In genomic region chr2:110333114-110333513, GRCh38 we compare ENCODE assay signal across 7 cellular contexts.
DNase-seq lines count a peak whose midpoint lies in the region; ATAC-seq, FAIRE-seq and TF ChIP-seq lines count a peak whose summit lies in the region.
"Not testable (repeated sequence)": the region's sequence is repeated elsewhere in the genome, so short reads cannot be mapped to it uniquely, and the experiment has no call there.

No MANE protein-coding gene starts in this region.

- H3K27ac ChIP-seq in K562 (ENCODE audit: extremely low read depth, low read depth, low read length); H1 (ENCODE audit: low read depth, low read length); keratinocyte (ENCODE audit: control insufficient read depth, insufficient read depth, low read length): not testable (repeated sequence)

- TF ChIP-seq EP300 in K562 (IDR thresholded peaks at IDR 0.05; ENCODE audit: low read length); H1 (IDR thresholded peaks at IDR 0.05; ENCODE audit: borderline replicate concordance in 1 of 2, low read depth in 2 of 2, low read length in 2 of 2): not testable (repeated sequence)

- H2AFZ ChIP-seq in K562 (ENCODE audit: low read depth, low read length); H1 (ENCODE audit: low read length); keratinocyte (ENCODE audit: control insufficient read depth, low read length): not testable (repeated sequence)

- H2BK5ac ChIP-seq in H1 (ENCODE audit: low read depth, low read length) = not testable (repeated sequence)

- H3K36me3 Mint-ChIP-seq in type B pancreatic cell = not testable (repeated sequence)

- not testable (repeated sequence) for TF ChIP-seq CTCF in K562 (IDR thresholded peaks at IDR 0.05 in 2 of 3, conservative IDR thresholded peaks at IDR 0.05 in 1 of 3; ENCODE audit: insufficient read depth in 2 of 3, low read depth in 1 of 3, low read length in 3 of 3); bronchial epithelial cell (IDR thresholded peaks at IDR 0.05; ENCODE audit: insufficient read depth, low read length, severe bottlenecking); H1 (IDR thresholded peaks at IDR 0.05; ENCODE audit: control extremely low read depth in 1 of 3, insufficient read depth in 1 of 3, low read depth in 1 of 3, low read length in 3 of 3); keratinocyte (optimal IDR thresholded peaks at IDR 0.05 in 1 of 3, IDR thresholded peaks at IDR 0.05 in 1 of 3, conservative IDR thresholded peaks at IDR 0.05 in 1 of 3; ENCODE audit: extremely low read depth in 1 of 3, insufficient read depth in 2 of 3, low read length in 3 of 3); type B pancreatic cell (conservative IDR thresholded peaks at IDR 0.05)

- H3K27me3 ChIP-seq in K562 (ENCODE audit: control insufficient read depth in 2 of 2, insufficient read depth in 2 of 2, low read length in 2 of 2); bronchial epithelial cell (ENCODE audit: control insufficient read depth, insufficient read depth, low read length); H1 (replicated peaks in 1 of 4; ENCODE audit: control insufficient read depth in 3 of 4, extremely low read depth in 1 of 4, insufficient read depth in 3 of 4, low read length in 3 of 4); keratinocyte (ENCODE audit: control insufficient read depth, extremely low read depth, insufficient read depth, low read length): not testable (repeated sequence)

- H3K9me1 ChIP-seq in K562 (ENCODE audit: control insufficient read depth, insufficient read depth, low read length); keratinocyte (ENCODE audit: control insufficient read depth, extremely low read depth, insufficient read depth, low read length): not testable (repeated sequence)

- not testable (repeated sequence) for H4K5ac ChIP-seq in H1 (ENCODE audit: insufficient read length, low read depth, low read length)

- not testable (repeated sequence) for H3K27ac Mint-ChIP-seq in type B pancreatic cell

- not testable (repeated sequence) for H3K23ac ChIP-seq in H1 (ENCODE audit: insufficient read length)

- H3K56ac ChIP-seq in H1 (replicated peaks; ENCODE audit: insufficient read length, low read depth, low read length) = not testable (repeated sequence)

- ATAC-seq in K562 = not testable (repeated sequence)

- dilution Hi-C loops in keratinocyte (cut with MboI; ENCODE audit: extremely low pct_ligation_motif_present, low sequenced_read_pairs) = not testable (repeated sequence)

- H3K23me2 ChIP-seq in H1 (ENCODE audit: low read depth, low read length) = not testable (repeated sequence)

- H3K27me3 Mint-ChIP-seq in type B pancreatic cell = not testable (repeated sequence)

- not testable (repeated sequence) for H3K4me3 Mint-ChIP-seq in type B pancreatic cell

- H3K18ac ChIP-seq in H1 (ENCODE audit: extremely low read depth, low read length) = not testable (repeated sequence)

- H3K36me3 ChIP-seq in K562 (ENCODE audit: control insufficient read depth, insufficient read depth, low read length); bronchial epithelial cell (ENCODE audit: control insufficient read depth, insufficient read depth, low read length); H1 (ENCODE audit: control insufficient read depth in 2 of 4, insufficient read depth in 4 of 4, low read length in 3 of 4); keratinocyte (ENCODE audit: control insufficient read depth in 2 of 2, extremely low read depth in 1 of 2, insufficient read depth in 2 of 2, low read length in 2 of 2): not testable (repeated sequence)

- not testable (repeated sequence) for H2BK120ac ChIP-seq in H1 (replicated peaks; ENCODE audit: low read depth, low read length)

- H3K9me3 Mint-ChIP-seq in type B pancreatic cell = not testable (repeated sequence)

- H3K9ac ChIP-seq in K562 (ENCODE audit: insufficient read depth in 1 of 2, low read depth in 2 of 2, low read length in 2 of 2); H1 (replicated peaks in 1 of 4; ENCODE audit: extremely low read depth in 1 of 4, low read depth in 3 of 4, low read length in 3 of 4); keratinocyte (ENCODE audit: control insufficient read depth, extremely low read depth, insufficient read depth, low read length): not testable (repeated sequence)

- in situ Hi-C loops in K562 (cut with MboI) = not testable (repeated sequence)

- CTCF ChIA-PET in K562 (lab: Yijun Ruan, JAX; ENCODE audit: low intra/inter-chr PET ratio); H1 (lab: Charles Lee; ENCODE audit: partially characterized antibody): not testable (repeated sequence)

- not testable (repeated sequence) for H3K4me2 ChIP-seq in K562 (ENCODE audit: insufficient read depth, low read length); H1 (ENCODE audit: insufficient read depth in 1 of 2, low read depth in 2 of 2, low read length in 2 of 2); keratinocyte (ENCODE audit: control insufficient read depth, extremely low read depth, insufficient read depth, low read depth, low read length)

- H3K79me1 ChIP-seq in H1 (ENCODE audit: low read depth, low read length) = not testable (repeated sequence)

- not testable (repeated sequence) for H3K79me2 ChIP-seq in K562 (ENCODE audit: control insufficient read depth, insufficient read depth, low read length); H1 (ENCODE audit: control insufficient read depth in 1 of 2, insufficient read depth in 2 of 2, low read length in 2 of 2); keratinocyte (ENCODE audit: control insufficient read depth, insufficient read depth, low read length)

- POLR2A ChIA-PET in K562 (lab: Yijun Ruan, JAX); H1 (lab: Charles Lee; ENCODE audit: partially characterized antibody): not testable (repeated sequence)

- not testable (repeated sequence) for H2BK15ac ChIP-seq in H1 (ENCODE audit: low read length)

- peak; percentile 57 for FAIRE-seq in K562 (lab: Jason Lieb, UNC)
- FAIRE-seq in bronchial epithelial cell (lab: Jason Lieb, UNC) = peak; percentile 72
- peak; percentile 62 for FAIRE-seq in H1 (lab: Jason Lieb, UNC)
- FAIRE-seq in keratinocyte (lab: Jason Lieb, UNC) = peak; percentile 85
- peak; percentile 20 for FAIRE-seq in urothelium cell line (lab: Jason Lieb, UNC)

- H3K4ac ChIP-seq in H1 (replicated peaks; ENCODE audit: insufficient read length, low read depth, low read length) = not testable (repeated sequence)

- not testable (repeated sequence) for TF ChIP-seq POLR2A in K562 (conservative IDR thresholded peaks at IDR 0.05); H1 (IDR thresholded peaks at IDR 0.05; ENCODE audit: control extremely low read depth in 1 of 2, low read depth in 2 of 2, low read length in 2 of 2)

- not testable (repeated sequence) for TF ChIP-seq RAD21 in K562 (CRISPR knock-in tag; conservative IDR thresholded peaks at IDR 0.05 in 1 of 2, IDR thresholded peaks at IDR 0.05 in 1 of 2); H1 (IDR thresholded peaks at IDR 0.05 in 1 of 2, conservative IDR thresholded peaks at IDR 0.05 in 1 of 2; ENCODE audit: low read depth in 2 of 2, low read length in 2 of 2)

- not testable (repeated sequence) for H4K20me1 ChIP-seq in K562 (replicated peaks; ENCODE audit: control insufficient read depth, insufficient read depth, low read length); H1 (replicated peaks in 1 of 2; ENCODE audit: control insufficient read depth in 1 of 2, insufficient read depth in 2 of 2, low read length in 2 of 2); keratinocyte (ENCODE audit: control insufficient read depth, extremely low read depth, insufficient read depth, low read length)

- BruUV-seq in K562 (replicated peaks; lab: Mats Ljungman, UMichigan) = not testable (repeated sequence)

- H2BK20ac ChIP-seq in H1 (ENCODE audit: low read length) = not testable (repeated sequence)

- H2BK12ac ChIP-seq in H1 (ENCODE audit: low read depth, low read length) = not testable (repeated sequence)

- WGBS in K562 (ENCODE audit: insufficient coverage, low coverage, missing lambda C conversion rate) = 5% methylated on average over 4 of the region's 8 CpGs
- 93% methylated on average over 3 of the region's 8 CpGs; no CpG with 5 or more reads in 1 of the 2 experiments for WGBS in H1 (ENCODE audit: extremely low coverage in 1 of 2, insufficient coverage in 1 of 2, insufficient read length in 1 of 2, insufficient replicate concordance in 2 of 2, low coverage in 1 of 2, low lambda C conversion rate in 2 of 2, missing lambda C conversion rate in 1 of 2), 2 experiments

- not testable (repeated sequence) for H3K14ac ChIP-seq in H1 (ENCODE audit: insufficient read length)

- H2AK5ac ChIP-seq in H1 (ENCODE audit: low read depth, low read length) = not testable (repeated sequence)

- not testable (repeated sequence) for H4K91ac ChIP-seq in H1 (replicated peaks; ENCODE audit: insufficient read length, low read length)

- H3K4me1 Mint-ChIP-seq in type B pancreatic cell (ENCODE audit: unreplicated experiment) = not testable (repeated sequence)

- DNase-seq in K562 (ENCODE audit: extremely low read depth in 1 of 4, low spot score in 3 of 4); bronchial epithelial cell (ENCODE audit: low read depth); H1 (ENCODE audit: low read depth in 1 of 2, low spot score in 2 of 2); keratinocyte (ENCODE audit: low read depth, low spot score); urothelium cell line (ENCODE audit: low spot score): not testable (repeated sequence)
- peak; percentile 78 for DNase-seq in mesenteric fat pad (ENCODE audit: low spot score)
- peak; percentile 36 for DNase-seq in type B pancreatic cell (ENCODE audit: extremely low spot score, unreplicated experiment)

- not testable (repeated sequence) for H3K4me1 ChIP-seq in K562 (replicated peaks in 1 of 2; ENCODE audit: control insufficient read depth in 2 of 2, insufficient read depth in 2 of 2, low read length in 2 of 2); H1 (replicated peaks in 1 of 4; ENCODE audit: control insufficient read depth in 3 of 4, insufficient read depth in 4 of 4, low read length in 3 of 4); keratinocyte (ENCODE audit: control insufficient read depth, extremely low read depth, insufficient read depth, low read length)

- H3K9me3 ChIP-seq in K562 (replicated peaks; ENCODE audit: control insufficient read depth, insufficient read depth, low read depth, low read length); H1 (ENCODE audit: insufficient read depth in 2 of 2, low read depth in 1 of 2, low read length in 1 of 2); keratinocyte (ENCODE audit: control insufficient read depth, low read depth, low read length): not testable (repeated sequence)

- not testable (repeated sequence) for H3K4me3 ChIP-seq in K562; bronchial epithelial cell (ENCODE audit: low read depth, low read length); H1 (ENCODE audit: extremely low read depth in 1 of 4, insufficient read depth in 2 of 4, low read depth in 3 of 4, low read length in 4 of 4); keratinocyte (ENCODE audit: control insufficient read depth in 2 of 3, extremely low read depth in 1 of 3, insufficient read depth in 2 of 3, low read depth in 1 of 3, low read length in 3 of 3)

- not testable (repeated sequence) for H4K8ac ChIP-seq in H1 (ENCODE audit: extremely low read depth, insufficient read depth, low read length)

- intact Hi-C loops in K562 (cut with micrococcal nuclease) = not testable (repeated sequence)
